Comparison of ENCODE assay signal across 1 cellular context in genomic region chr4:130028552-130028951, GRCh38.
TF ChIP-seq lines count a peak whose summit lies in the region.

No MANE protein-coding gene starts in this region.

TF ChIP-seq in GM12878, 131 proteins besides CTCF, POLR2A, EP300 and RAD21 (continued from another document and continues in another):
- TF ChIP-seq IRF3 (IDR thresholded peaks at IDR 0.05), result no peak
- TF ChIP-seq CREM (IDR thresholded peaks at IDR 0.05; ENCODE audit: low read depth), result no peak
- no peak for TF ChIP-seq KLF5 (IDR thresholded peaks at IDR 0.05; ENCODE audit: partially characterized antibody)
- TF ChIP-seq NR2C2 (IDR thresholded peaks at IDR 0.05; ENCODE audit: borderline replicate concordance, control insufficient read depth, insufficient read length, low read depth), result no peak
- no peak for TF ChIP-seq TAF1 (IDR thresholded peaks at IDR 0.05; ENCODE audit: borderline replicate concordance, low read depth, low read length)
- no peak for TF ChIP-seq ZNF384 (IDR thresholded peaks at IDR 0.05; ENCODE audit: borderline replicate concordance, low read depth, low read length)
- no peak for TF ChIP-seq NFYA (IDR thresholded peaks at IDR 0.05; ENCODE audit: borderline replicate concordance, low read depth, low read length)
- TF ChIP-seq RB1 (IDR thresholded peaks at IDR 0.05; ENCODE audit: borderline replicate concordance), result no peak
- TF ChIP-seq ZNF24 (IDR thresholded peaks at IDR 0.05), result peak; percentile 22; the same call in 1 of the 2 replicates
- TF ChIP-seq CHD1 (IDR thresholded peaks at IDR 0.05; ENCODE audit: low read depth, low read length), result no peak
- TF ChIP-seq RUNX3 (IDR thresholded peaks at IDR 0.05; ENCODE audit: low read length), result 0 out of 2 replicates have a peak, but pooled peaks have one; percentile 19
- TF ChIP-seq IKZF2 (IDR thresholded peaks at IDR 0.05), result peak; percentile 56 to 67; a peak in 2 of 4 replicates
- TF ChIP-seq PRDM15 (CRISPR knock-in tag; IDR thresholded peaks at IDR 0.05), result no peak
- no peak for TF ChIP-seq SRF (IDR thresholded peaks at IDR 0.05; ENCODE audit: low read depth in 2 of 2, low read length in 2 of 2)
- TF ChIP-seq MEF2B (IDR thresholded peaks at IDR 0.05; ENCODE audit: partially characterized antibody, poor library complexity, severe bottlenecking), result peak; percentile 72
- no peak for TF ChIP-seq CEBPZ (IDR thresholded peaks at IDR 0.05; ENCODE audit: low read depth, low read length)
- no peak for TF ChIP-seq RBBP5 (conservative IDR thresholded peaks at IDR 0.05)
- no peak for TF ChIP-seq SIX5 (IDR thresholded peaks at IDR 0.05; ENCODE audit: low read depth, low read length, severe bottlenecking)
- peak; percentile 91 for TF ChIP-seq MTA2 (IDR thresholded peaks at IDR 0.05; ENCODE audit: low read depth)
- no peak for TF ChIP-seq PAX8 (IDR thresholded peaks at IDR 0.05)
- TF ChIP-seq IRF5 (IDR thresholded peaks at IDR 0.05; ENCODE audit: borderline replicate concordance), result no peak
- TF ChIP-seq BCL11A (IDR thresholded peaks at IDR 0.05; ENCODE audit: low read depth, low read length), result peak; percentile 86
- TF ChIP-seq POU2F2 (IDR thresholded peaks at IDR 0.05; ENCODE audit: borderline replicate concordance, low read depth, low read length), result peak; percentile 26; the same call in 1 of the 3 replicates
- no peak for TF ChIP-seq SUZ12 (IDR thresholded peaks at IDR 0.05; ENCODE audit: unreplicated experiment)
- TF ChIP-seq SPI1 (IDR thresholded peaks at IDR 0.05; ENCODE audit: borderline replicate concordance, insufficient read depth, low read depth, low read length), result peak; percentile 95
- peak; percentile 35; the same call in 1 of the 2 replicates for TF ChIP-seq PKNOX1 (IDR thresholded peaks at IDR 0.05)
- TF ChIP-seq SMAD5 (IDR thresholded peaks at IDR 0.05; ENCODE audit: low read depth), result no peak
- TF ChIP-seq, protein P1, sequence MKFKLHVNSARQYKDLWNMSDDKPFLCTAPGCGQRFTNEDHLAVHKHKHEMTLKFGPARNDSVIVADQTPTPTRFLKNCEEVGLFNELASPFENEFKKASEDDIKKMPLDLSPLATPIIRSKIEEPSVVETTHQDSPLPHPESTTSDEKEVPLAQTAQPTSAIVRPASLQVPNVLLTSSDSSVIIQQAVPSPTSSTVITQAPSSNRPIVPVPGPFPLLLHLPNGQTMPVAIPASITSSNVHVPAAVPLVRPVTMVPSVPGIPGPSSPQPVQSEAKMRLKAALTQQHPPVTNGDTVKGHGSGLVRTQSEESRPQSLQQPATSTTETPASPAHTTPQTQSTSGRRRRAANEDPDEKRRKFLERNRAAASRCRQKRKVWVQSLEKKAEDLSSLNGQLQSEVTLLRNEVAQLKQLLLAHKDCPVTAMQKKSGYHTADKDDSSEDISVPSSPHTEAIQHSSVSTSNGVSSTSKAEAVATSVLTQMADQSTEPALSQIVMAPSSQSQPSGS (IDR thresholded peaks at IDR 0.05; ENCODE audit: low read length), result no peak
- TF ChIP-seq RELB (IDR thresholded peaks at IDR 0.05; ENCODE audit: low read depth), result no peak
- no peak for TF ChIP-seq SREBF2 (IDR thresholded peaks at IDR 0.05; ENCODE audit: low read length)
- TF ChIP-seq TBL1XR1 (IDR thresholded peaks at IDR 0.05; ENCODE audit: low read depth, low read length), result no peak
- TF ChIP-seq IRF4 (IDR thresholded peaks at IDR 0.05; ENCODE audit: low read depth, low read length), result no peak
- no peak for TF ChIP-seq TCF7 (IDR thresholded peaks at IDR 0.05; ENCODE audit: borderline replicate concordance)
- no peak for TF ChIP-seq CBX3 (IDR thresholded peaks at IDR 0.05; ENCODE audit: borderline replicate concordance, low read depth)
- no peak for TF ChIP-seq MYC (IDR thresholded peaks at IDR 0.05; ENCODE audit: insufficient read depth, insufficient read length, insufficient replicate concordance, low read length, severe bottlenecking)
- TF ChIP-seq, protein P2, sequence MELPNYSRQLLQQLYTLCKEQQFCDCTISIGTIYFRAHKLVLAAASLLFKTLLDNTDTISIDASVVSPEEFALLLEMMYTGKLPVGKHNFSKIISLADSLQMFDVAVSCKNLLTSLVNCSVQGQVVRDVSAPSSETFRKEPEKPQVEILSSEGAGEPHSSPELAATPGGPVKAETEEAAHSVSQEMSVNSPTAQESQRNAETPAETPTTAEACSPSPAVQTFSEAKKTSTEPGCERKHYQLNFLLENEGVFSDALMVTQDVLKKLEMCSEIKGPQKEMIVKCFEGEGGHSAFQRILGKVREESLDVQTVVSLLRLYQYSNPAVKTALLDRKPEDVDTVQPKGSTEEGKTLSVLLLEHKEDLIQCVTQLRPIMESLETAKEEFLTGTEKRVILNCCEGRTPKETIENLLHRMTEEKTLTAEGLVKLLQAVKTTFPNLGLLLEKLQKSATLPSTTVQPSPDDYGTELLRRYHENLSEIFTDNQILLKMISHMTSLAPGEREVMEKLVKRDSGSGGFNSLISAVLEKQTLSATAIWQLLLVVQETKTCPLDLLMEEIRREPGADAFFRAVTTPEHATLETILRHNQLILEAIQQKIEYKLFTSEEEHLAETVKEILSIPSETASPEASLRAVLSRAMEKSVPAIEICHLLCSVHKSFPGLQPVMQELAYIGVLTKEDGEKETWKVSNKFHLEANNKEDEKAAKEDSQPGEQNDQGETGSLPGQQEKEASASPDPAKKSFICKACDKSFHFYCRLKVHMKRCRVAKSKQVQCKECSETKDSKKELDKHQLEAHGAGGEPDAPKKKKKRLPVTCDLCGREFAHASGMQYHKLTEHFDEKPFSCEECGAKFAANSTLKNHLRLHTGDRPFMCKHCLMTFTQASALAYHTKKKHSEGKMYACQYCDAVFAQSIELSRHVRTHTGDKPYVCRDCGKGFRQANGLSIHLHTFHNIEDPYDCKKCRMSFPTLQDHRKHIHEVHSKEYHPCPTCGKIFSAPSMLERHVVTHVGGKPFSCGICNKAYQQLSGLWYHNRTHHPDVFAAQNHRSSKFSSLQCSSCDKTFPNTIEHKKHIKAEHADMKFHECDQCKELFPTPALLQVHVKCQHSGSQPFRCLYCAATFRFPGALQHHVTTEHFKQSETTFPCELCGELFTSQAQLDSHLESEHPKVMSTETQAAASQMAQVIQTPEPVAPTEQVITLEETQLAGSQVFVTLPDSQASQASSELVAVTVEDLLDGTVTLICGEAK (IDR thresholded peaks at IDR 0.05; ENCODE audit: borderline replicate concordance), result no peak
- TF ChIP-seq HDAC6 (IDR thresholded peaks at IDR 0.05; ENCODE audit: unreplicated experiment), result no peak
- TF ChIP-seq RELA (IDR thresholded peaks at IDR 0.05; ENCODE audit: borderline replicate concordance, partially characterized antibody), result no peak
- TF ChIP-seq SUPT20H (IDR thresholded peaks at IDR 0.05; ENCODE audit: borderline replicate concordance, control insufficient read depth, low read depth, low read length), result no peak
- no peak for TF ChIP-seq ASH2L (IDR thresholded peaks at IDR 0.05; ENCODE audit: borderline replicate concordance, low read depth)
- 0 out of 2 replicates have a peak, but pooled peaks have one; percentile 36 for TF ChIP-seq BMI1 (IDR thresholded peaks at IDR 0.05; ENCODE audit: borderline replicate concordance)
- no peak for TF ChIP-seq NFXL1 (IDR thresholded peaks at IDR 0.05; ENCODE audit: borderline replicate concordance)
- no peak for TF ChIP-seq CBFB (IDR thresholded peaks at IDR 0.05; ENCODE audit: low read depth)
- TF ChIP-seq SP1 (IDR thresholded peaks at IDR 0.05; ENCODE audit: low read depth, low read length), result no peak
- no peak for TF ChIP-seq ETV6 (conservative IDR thresholded peaks at IDR 0.05 in 1 of 2, IDR thresholded peaks at IDR 0.05 in 1 of 2; ENCODE audit: borderline replicate concordance in 1 of 2, low read depth in 1 of 2)
